In genomic region chr7:47709451-47709850, GRCh38 we compare ENCODE assay signal across 25 cellular contexts.
"Had no signal": no experiment of that assay in that cellular context is flagged by ENCODE, and none has a peak within 500 bp of the region (broad histone marks: within the 10 kb centered on the region; RNA-seq: fewer than 3 reads in every experiment).

No MANE protein-coding gene starts in this region.

- H3K4me2 ChIP-seq: hepatocyte, neural progenitor cell had no signal

- H3K9me3 ChIP-seq: body of pancreas, gastrocnemius medialis, suprapubic skin, tibial nerve had no signal

- DNase-seq: activated CD4-positive, alpha-beta T cell treated with anti-CD3 and anti-CD28 coated beads, Interleukin-2, amount 10 ng/mL, durations not matched to agents 7 days and 5 days; activated CD4-positive, CD25-positive, alpha-beta regulatory T cell treated with anti-CD3 and anti-CD28 coated beads, Interleukin-2, amount 50 U/mL, for 72 hours; activated CD8-positive, alpha-beta T cell treated with anti-CD3 and anti-CD28 coated beads for 36 hours; activated naive CD4-positive, alpha-beta T cell; activated T-cell treated with anti-CD3 and anti-CD28 coated beads, Interleukin-2, amount 50 U/mL, for 48 hours; anterior cingulate cortex; body of pancreas; dermis blood vessel endothelial cell; effector CD4-positive, alpha-beta T cell; gastrocnemius medialis; kidney; left colon; mammary epithelial cell; midbrain; naive thymus-derived CD8-positive, alpha-beta T cell; right cardiac atrium; stimulated activated CD4-positive, alpha-beta T cell treated with anti-CD3 and anti-CD28 coated beads, Interleukin-15, amount 100 ng/mL, for 24 hours; stimulated activated CD4-positive, alpha-beta T cell treated with anti-CD3 and anti-CD28 coated beads, Interleukin-2, amount 100 ng/mL, for 24 hours; T-helper 17 cell; T1000 had no signal

- H3K4me3 Mint-ChIP-seq: activated CD4-positive, alpha-beta T cell treated with anti-CD3 and anti-CD28 coated beads, Interleukin-2, amount 10 ng/mL, durations not matched to agents 7 days and 5 days; activated CD8-positive, alpha-beta T cell treated with anti-CD3 and anti-CD28 coated beads for 36 hours; activated naive CD8-positive, alpha-beta T cell; naive thymus-derived CD8-positive, alpha-beta T cell; neural progenitor cell; T-helper 17 cell had no signal

- H3K27me3 ChIP-seq: body of pancreas, gastrocnemius medialis, hepatocyte, neural progenitor cell, suprapubic skin, tibial nerve had no signal

- H3K9me3 Mint-ChIP-seq: activated CD4-positive, alpha-beta T cell treated with anti-CD3 and anti-CD28 coated beads, Interleukin-2, amount 10 ng/mL, durations not matched to agents 7 days and 5 days; activated CD8-positive, alpha-beta T cell treated with anti-CD3 and anti-CD28 coated beads for 36 hours; naive thymus-derived CD8-positive, alpha-beta T cell; neural progenitor cell had no signal

- H3K4me3 ChIP-seq: body of pancreas, gastrocnemius medialis, hepatocyte, neural progenitor cell, suprapubic skin, tibial nerve had no signal

- H3K4me1 ChIP-seq: body of pancreas, gastrocnemius medialis, neural progenitor cell, suprapubic skin had no signal

- H3K36me3 ChIP-seq: gastrocnemius medialis, neural progenitor cell, suprapubic skin, tibial nerve had no signal

- H3K27ac Mint-ChIP-seq: activated CD4-positive, alpha-beta T cell treated with anti-CD3 and anti-CD28 coated beads, Interleukin-2, amount 10 ng/mL, durations not matched to agents 7 days and 5 days; activated CD8-positive, alpha-beta T cell treated with anti-CD3 and anti-CD28 coated beads for 36 hours; activated naive CD8-positive, alpha-beta T cell; naive thymus-derived CD8-positive, alpha-beta T cell; neural progenitor cell; T-helper 17 cell had no signal

- H3K79me2 ChIP-seq: hepatocyte had no signal

- H3K9ac ChIP-seq: neural progenitor cell had no signal

- H3K27me3 Mint-ChIP-seq: activated CD4-positive, alpha-beta T cell treated with anti-CD3 and anti-CD28 coated beads, Interleukin-2, amount 10 ng/mL, durations not matched to agents 7 days and 5 days; naive thymus-derived CD8-positive, alpha-beta T cell had no signal

- H3K27ac ChIP-seq: body of pancreas, gastrocnemius medialis, hepatocyte, neural progenitor cell, suprapubic skin, tibial nerve had no signal

- H3K4me1 Mint-ChIP-seq: activated CD4-positive, alpha-beta T cell treated with anti-CD3 and anti-CD28 coated beads, Interleukin-2, amount 10 ng/mL, durations not matched to agents 7 days and 5 days; naive thymus-derived CD8-positive, alpha-beta T cell; neural progenitor cell; T-helper 17 cell had no signal

- H3K36me3 Mint-ChIP-seq: activated naive CD8-positive, alpha-beta T cell; naive thymus-derived CD8-positive, alpha-beta T cell; neural progenitor cell had no signal

- H2AFZ ChIP-seq: hepatocyte, neural progenitor cell had no signal
